In the genomic region with DNA sequence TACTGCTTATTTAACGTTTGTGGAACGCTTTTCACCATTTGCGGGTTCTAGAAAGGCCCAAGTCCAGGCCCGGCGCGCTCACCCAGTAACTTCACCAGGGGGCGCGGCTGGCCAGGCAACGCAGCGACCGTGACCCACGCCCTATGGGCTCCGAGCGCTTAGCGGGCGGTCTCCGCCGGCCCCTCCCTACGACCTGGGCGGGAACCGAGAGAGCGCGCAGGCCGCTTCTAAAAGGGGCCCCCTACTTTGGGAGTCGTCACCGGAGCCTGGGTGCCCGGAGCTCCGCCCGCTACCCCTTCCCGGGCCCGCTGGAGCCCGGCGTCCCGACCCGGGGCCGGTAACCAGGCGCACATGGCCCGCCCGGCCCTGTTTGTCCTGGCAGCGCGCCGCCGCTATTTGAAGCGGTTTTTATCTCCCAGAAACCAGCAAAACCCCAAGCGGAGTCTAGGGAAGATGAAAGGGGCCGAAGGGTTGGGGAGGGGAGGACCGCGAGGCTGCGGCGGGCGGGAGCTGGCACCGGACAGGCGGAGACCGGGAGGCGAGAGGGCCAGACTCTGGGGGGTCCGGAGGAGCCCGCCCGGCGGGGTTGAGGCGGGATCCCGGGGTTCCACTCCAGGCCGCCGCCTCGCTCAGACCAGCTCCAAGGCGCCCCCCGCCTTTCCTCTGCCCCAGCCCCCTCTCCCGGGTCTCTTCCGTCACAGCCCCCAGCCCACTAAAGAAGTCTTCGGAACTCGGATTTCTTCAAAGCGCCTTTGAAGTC, we compare ENCODE assay signal across 8 cellular contexts. TPM values are rescaled to one million over a fixed set of nuclear protein-coding genes. Genes with fewer than 3 reads are reported as not detected.
A peak's percentile ranks its signal among the peaks of the same experiment; 100 is the strongest.
DNase-seq lines count a peak whose midpoint lies in the region; ATAC-seq and TF ChIP-seq lines count a peak whose summit lies in the region.

No MANE protein-coding gene starts in this region.

- H3K27ac ChIP-seq in prostate gland: peak overlapping the region; percentile 70 to 76

- H3K27me3 ChIP-seq in adipocyte (replicated peaks; ENCODE audit: control insufficient read depth, insufficient read depth, low read length): peaks cover 4% of the 10 kb centered on the region
- no peaks in the 10 kb centered on the region for H3K27me3 ChIP-seq in prostate gland (replicated peaks; ENCODE audit: insufficient read depth)

- under 1% methylated on average over 49 of the region's 71 CpGs for WGBS in prostate gland

- ATAC-seq in HG02642 (IDR thresholded peaks at IDR 0.05; ENCODE audit: poor library complexity, unreplicated experiment) (peak; percentile 61), left cardiac atrium (peak; percentile 86 to 87)

- TF ChIP-seq POLR2A in prostate gland (IDR thresholded peaks at IDR 0.05): peak; percentile 58

- H3K9ac ChIP-seq in adipocyte (ENCODE audit: low read length): peak overlapping the region; percentile 87

- no peaks in the 10 kb centered on the region for H3K36me3 ChIP-seq in adipocyte (ENCODE audit: control insufficient read depth, insufficient read depth, low read length, severe bottlenecking)
- no peaks in the 10 kb centered on the region for H3K36me3 ChIP-seq in prostate gland

- peak; percentile 95 for DNase-seq in GM12865 (ENCODE audit: low read depth)
- peak; percentile 59 for DNase-seq in NCI-H1105 treated with DMSO at 0.1 percent for 48 hours (lab: John Stamatoyannopoulos, UW)
- peak; percentile 84 to 90 for DNase-seq in SW 1271 (lab: John Stamatoyannopoulos, UW)
- peak; percentile 98 for DNase-seq in adipocyte (ENCODE audit: low read depth)
- DNase-seq in left cardiac atrium: peak; percentile 95
- peak; percentile 87 for DNase-seq in prostate gland (ENCODE audit: low spot score)
- peak; percentile 90 for DNase-seq in ureter (ENCODE audit: low spot score)

- H3K4me1 ChIP-seq in adipocyte (ENCODE audit: control insufficient read depth, insufficient read depth, low read length): peaks cover 22% of the 10 kb centered on the region
- H3K4me1 ChIP-seq in prostate gland (replicated peaks): peaks cover 9% of the 10 kb centered on the region

- intact Hi-C loops in left cardiac atrium (cut with DNase I) (loop anchor here in 1 of 2 donors (2.0 to 10.0 kb wide), 2 partner anchors 56 to 180 kb away; a partner anchor contains a TSS), prostate gland (cut with DNase I) (loop anchor here (1.0 to 10.0 kb wide), 2 partner anchors 20 to 180 kb away; a partner anchor contains a TSS)

- H3K4me3 ChIP-seq in GM12865 (ENCODE audit: low read depth, low read length): peak overlapping the region; percentile 81
- peak overlapping the region; percentile 81 for H3K4me3 ChIP-seq in adipocyte (ENCODE audit: low read length)
- H3K4me3 ChIP-seq in prostate gland: peak overlapping the region; percentile 46 to 49

- TF ChIP-seq CTCF in GM12865 (IDR thresholded peaks at IDR 0.05; ENCODE audit: insufficient read depth, low read depth, low read length, missing control alignments) (peak; percentile 66), prostate gland (IDR thresholded peaks at IDR 0.05) (peak; percentile 44 to 92 (median 76))

- no peaks in the 10 kb centered on the region for H3K9me3 ChIP-seq in adipocyte (ENCODE audit: control insufficient read depth, low read length)
- H3K9me3 ChIP-seq in prostate gland: no peaks in the 10 kb centered on the region

RNA-seq across cellular contexts. Expression of a gene that starts 3.5 kb away (rescaled TPM):
- total RNA-seq in left cardiac atrium (10 to 100 TPM; 35.7 to 40.3 TPM), prostate gland (10 to 100 TPM; 50.7 to 79.3 TPM), ureter (44.1 TPM)

RNA-seq across cellular contexts. Expression of a gene that starts 11.2 kb away (rescaled TPM):
- total RNA-seq in left cardiac atrium (not detected), prostate gland (not detected), ureter (not detected)

RNA-seq across cellular contexts. Expression of a gene that starts 25.5 kb away (rescaled TPM):
- total RNA-seq in left cardiac atrium (10 to 100 TPM; 35.0 to 37.0 TPM), prostate gland (10 to 100 TPM; 48.1 to 75.4 TPM), ureter (50.0 TPM)

RNA-seq across cellular contexts. Expression of a gene that starts 29.6 kb away (rescaled TPM):
- total RNA-seq in left cardiac atrium (100 to 1,000 TPM; 345 to 377 TPM), prostate gland (100 to 1,000 TPM; 552 to 673 TPM), ureter (468 TPM)

RNA-seq across cellular contexts. Expression of a gene that starts 55.0 kb away (rescaled TPM):
- total RNA-seq in left cardiac atrium (10 to 100 TPM; 31.3 to 33.4 TPM), prostate gland (10 to 100 TPM; 60.1 to 84.5 TPM), ureter (104 TPM)

Comparison
In these comparisons a context has a peak if more than half of its experiments do, and no peak if none do; other contexts are left out.
1. Peak in every context shown above with its lines: DNase-seq, ATAC-seq, H3K4me3 ChIP-seq and H3K27ac ChIP-seq.